1 cellular context compared by ENCODE assay signal in genomic region chr2:36613801-36614200, GRCh38.
TF ChIP-seq lines count a peak whose summit lies in the region.

No MANE protein-coding gene starts in this region.

TF ChIP-seq in GM23338, 12 proteins besides CTCF, POLR2A, EP300 and RAD21 (continued from another document):
- TF ChIP-seq ZNF462 (CRISPR knock-in tag; IDR thresholded peaks at IDR 0.05) (no peak), ETS1 (IDR thresholded peaks at IDR 0.05) (no peak), ZNF331 (CRISPR knock-in tag; IDR thresholded peaks at IDR 0.05; ENCODE audit: low read depth) (no peak), JUNB (IDR thresholded peaks at IDR 0.05; ENCODE audit: unreplicated experiment) (no peak), STAT1 (IDR thresholded peaks at IDR 0.05; ENCODE audit: unreplicated experiment) (no peak), EZH2phosphoT487 (IDR thresholded peaks at IDR 0.05; ENCODE audit: unreplicated experiment) (no peak)
